Comparison of ENCODE assay signal across 19 cellular contexts in the genomic region with DNA sequence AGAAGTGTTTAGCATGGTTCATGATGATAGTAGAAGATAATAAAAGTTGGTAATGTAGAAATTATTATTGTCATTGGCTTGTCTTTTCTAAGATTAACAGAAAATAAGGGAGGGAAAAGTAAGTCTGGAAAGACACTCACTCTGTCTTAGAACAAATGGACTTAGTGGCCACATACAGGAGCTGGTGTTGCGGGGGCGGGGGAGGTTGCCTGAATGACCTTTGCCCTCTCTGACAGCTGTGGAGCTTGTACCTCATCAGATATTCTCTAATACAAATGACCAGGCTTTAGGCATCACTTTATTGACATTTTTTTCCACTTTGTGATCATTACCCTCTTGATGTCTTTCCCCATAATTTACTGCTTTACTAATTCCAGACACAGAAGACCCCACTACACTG. TPM values are rescaled to one million over a fixed set of nuclear protein-coding genes. Genes with fewer than 3 reads are reported as not detected.
DNase-seq lines count a peak whose midpoint lies in the region; ATAC-seq, FAIRE-seq and TF ChIP-seq lines count a peak whose summit lies in the region.
"Had no signal": no experiment of that assay in that cellular context is flagged by ENCODE, and none has a peak within 500 bp of the region (broad histone marks: within the 10 kb centered on the region; RNA-seq: fewer than 3 reads in every experiment).

No MANE protein-coding gene starts in this region.

- H3K4me2 ChIP-seq in keratinocyte (ENCODE audit: control insufficient read depth, extremely low read depth, insufficient read depth, low read depth, low read length) = no peak overlapping the region

- FAIRE-seq in keratinocyte (lab: Jason Lieb, UNC) = no peak
- no peak for FAIRE-seq in small intestine (lab: Jason Lieb, UNC)
- FAIRE-seq: GM12891 had no signal

- H3K27me3 Mint-ChIP-seq in activated T-cell treated with anti-CD3 and anti-CD28 coated beads, Interleukin-2, amount 50 U/mL, for 72 hours (ENCODE audit: low read depth) = no peaks in the 10 kb centered on the region
- H3K27me3 Mint-ChIP-seq in activated T-helper 17 cell treated with anti-CD3 and anti-CD28 coated beads, Interleukin-2, amount 50 U/mL, for 72 hours = no peaks in the 10 kb centered on the region

- no peaks in the 10 kb centered on the region for H3K36me3 Mint-ChIP-seq in activated T-cell treated with anti-CD3 and anti-CD28 coated beads, Interleukin-2, amount 50 U/mL, for 72 hours (ENCODE audit: insufficient read depth in 2 of 2)
- no peaks in the 10 kb centered on the region for H3K36me3 Mint-ChIP-seq in activated T-helper 17 cell treated with anti-CD3 and anti-CD28 coated beads, Interleukin-2, amount 50 U/mL, for 72 hours (ENCODE audit: low read depth)
- H3K36me3 Mint-ChIP-seq: CD14-positive monocyte had no signal

- no peak overlapping the region for H2AFZ ChIP-seq in keratinocyte (ENCODE audit: control insufficient read depth, low read length)

- H3K27ac ChIP-seq in keratinocyte (ENCODE audit: control insufficient read depth, insufficient read depth, low read length) (peak overlapping the region; percentile 10), small intestine (ENCODE audit: low read depth in 1 of 2, low read length in 1 of 2) (no peak overlapping the region)
- H3K27ac ChIP-seq: RWPE1 had no signal

- peaks cover 49% of the 10 kb centered on the region for H3K4me1 Mint-ChIP-seq in activated T-cell treated with anti-CD3 and anti-CD28 coated beads, Interleukin-2, amount 50 U/mL, for 72 hours (ENCODE audit: low read depth)
- H3K4me1 Mint-ChIP-seq in activated T-helper 17 cell treated with anti-CD3 and anti-CD28 coated beads, Interleukin-2, amount 50 U/mL, for 72 hours = peaks cover 48% of the 10 kb centered on the region

- TF ChIP-seq CTCF in keratinocyte (optimal IDR thresholded peaks at IDR 0.05 in 1 of 3, IDR thresholded peaks at IDR 0.05 in 1 of 3, conservative IDR thresholded peaks at IDR 0.05 in 1 of 3; ENCODE audit: extremely low read depth in 1 of 3, insufficient read depth in 2 of 3, low read length in 3 of 3) = no peak

- H3K27me3 ChIP-seq in keratinocyte (ENCODE audit: control insufficient read depth, extremely low read depth, insufficient read depth, low read length) (no peaks in the 10 kb centered on the region), small intestine (ENCODE audit: control insufficient read depth in 2 of 2, insufficient read depth in 2 of 2, low read length in 2 of 2) (no peaks in the 10 kb centered on the region)

- H3K4me3 ChIP-seq in keratinocyte (ENCODE audit: control insufficient read depth in 2 of 3, extremely low read depth in 1 of 3, insufficient read depth in 2 of 3, low read depth in 1 of 3, low read length in 3 of 3) (no peak overlapping the region), small intestine (ENCODE audit: low read depth in 1 of 2, low read length in 2 of 2) (no peak overlapping the region)

- H3K79me2 ChIP-seq in keratinocyte (ENCODE audit: control insufficient read depth, insufficient read depth, low read length) = peaks cover 2% of the 10 kb centered on the region

- 21 to 46% (median 40%) methylated on average over 2 of the region's 2 CpGs for WGBS in small intestine, 3 donors

- no peaks in the 10 kb centered on the region for H3K9me1 ChIP-seq in keratinocyte (ENCODE audit: control insufficient read depth, extremely low read depth, insufficient read depth, low read length)

- H3K9ac ChIP-seq in keratinocyte (ENCODE audit: control insufficient read depth, extremely low read depth, insufficient read depth, low read length) = no peak overlapping the region

- no peak for ATAC-seq in activated T-cell treated with anti-CD3 and anti-CD28 coated beads, Interleukin-2, amount 50 U/mL, for 72 hours (replicated peaks in 1 of 2)
- ATAC-seq in activated T-helper 17 cell treated with anti-CD3 and anti-CD28 coated beads, Interleukin-2, amount 50 U/mL, for 72 hours (replicated peaks) = no peak
- no peak for ATAC-seq in HG02938 (IDR thresholded peaks at IDR 0.05; ENCODE audit: unreplicated experiment)

- dilution Hi-C loops in keratinocyte (cut with MboI; ENCODE audit: extremely low pct_ligation_motif_present, low sequenced_read_pairs) = no loop called here

- H3K4me1 ChIP-seq in keratinocyte (ENCODE audit: control insufficient read depth, extremely low read depth, insufficient read depth, low read length) (peaks cover 58% of the 10 kb centered on the region), small intestine (ENCODE audit: control insufficient read depth in 2 of 2, insufficient read depth in 1 of 2, low read depth in 1 of 2, low read length in 1 of 2) (no peaks in the 10 kb centered on the region)

- DNase-seq in activated T-cell treated with anti-CD3 and anti-CD28 coated beads, Interleukin-2, amount 50 U/mL, for 72 hours = no peak
- no peak for DNase-seq in activated T-cell treated with anti-CD3 and anti-CD28 coated beads, Interleukin-2, amount 50 U/mL, for 1 hour
- DNase-seq in keratinocyte (ENCODE audit: low read depth, low spot score) = no peak
- DNase-seq in small intestine = peak; percentile 62
- no peak for DNase-seq in T1000 (lab: John Stamatoyannopoulos, UW)
- no peak for DNase-seq in NK-92 (lab: John Stamatoyannopoulos, UW; ENCODE audit: unreplicated experiment)
- DNase-seq: DMS79, NCI-H1417, NCI-H1930, NCI-H510A treated with DMSO at 0.1 percent for 48 hours had no signal

- no peaks in the 10 kb centered on the region for H4K20me1 ChIP-seq in keratinocyte (ENCODE audit: control insufficient read depth, extremely low read depth, insufficient read depth, low read length)

- H3K9me3 ChIP-seq in keratinocyte (ENCODE audit: control insufficient read depth, low read depth, low read length) (no peaks in the 10 kb centered on the region), small intestine (ENCODE audit: control insufficient read depth, low read depth) (no peaks in the 10 kb centered on the region)

- H3K36me3 ChIP-seq in keratinocyte (ENCODE audit: control insufficient read depth in 2 of 2, extremely low read depth in 1 of 2, insufficient read depth in 2 of 2, low read length in 2 of 2) (no peaks in the 10 kb centered on the region), small intestine (ENCODE audit: control insufficient read depth in 2 of 2, insufficient read depth in 2 of 2, low read length in 2 of 2) (no peaks in the 10 kb centered on the region)

- H3K4me3 Mint-ChIP-seq in activated T-cell treated with anti-CD3 and anti-CD28 coated beads, Interleukin-2, amount 50 U/mL, for 72 hours = no peak overlapping the region
- H3K4me3 Mint-ChIP-seq in activated T-helper 17 cell treated with anti-CD3 and anti-CD28 coated beads, Interleukin-2, amount 50 U/mL, for 72 hours = peak overlapping the region; percentile 79
- H3K4me3 Mint-ChIP-seq: CD14-positive monocyte had no signal

- H3K9me3 Mint-ChIP-seq in activated T-cell treated with anti-CD3 and anti-CD28 coated beads, Interleukin-2, amount 50 U/mL, for 72 hours = no peaks in the 10 kb centered on the region
- H3K9me3 Mint-ChIP-seq in activated T-helper 17 cell treated with anti-CD3 and anti-CD28 coated beads, Interleukin-2, amount 50 U/mL, for 72 hours = no peaks in the 10 kb centered on the region

- peak overlapping the region; percentile 0 for H3K27ac Mint-ChIP-seq in activated T-cell treated with anti-CD3 and anti-CD28 coated beads, Interleukin-2, amount 50 U/mL, for 72 hours
- H3K27ac Mint-ChIP-seq in activated T-helper 17 cell treated with anti-CD3 and anti-CD28 coated beads, Interleukin-2, amount 50 U/mL, for 72 hours = peak overlapping the region; percentile 39
- H3K27ac Mint-ChIP-seq: CD14-positive monocyte had no signal

RNA-seq across cellular contexts. Expression of gene TAGLN3, which starts 5.9 kb away (rescaled TPM):
- under 1 TPM; 0.31 to 0.51 TPM for total RNA-seq in activated T-cell treated with anti-CD3 and anti-CD28 coated beads, Interleukin-2, amount 50 U/mL, for 72 hours
- total RNA-seq in activated T-helper 17 cell treated with anti-CD3 and anti-CD28 coated beads, Interleukin-2, amount 50 U/mL, for 72 hours = 1 to 10 TPM in 1 of 2 donors, under 1 TPM in 1; 0.56 to 7.1 TPM
- polyA plus RNA-seq in keratinocyte (6.4 to 8.9 TPM (median 8.5 TPM) in 3 replicates), small intestine (1 to 10 TPM in 1 of 3 donors, not detected in 2; 2.7 TPM)
- 1.9 TPM for polyA plus RNA-seq in keratinocyte (2011; ENCODE audit: low read depth)
- polyA plus RNA-seq in keratinocyte (2011; cell fraction: cytosol; rRNA removed) = 4.2 and 4.3 TPM in 2 replicates
- 4.6 and 5.7 TPM in 2 replicates for polyA plus RNA-seq in keratinocyte (2011; cell fraction: nucleus; rRNA removed)
- 2.4 and 5.7 TPM in 2 replicates for polyA plus RNA-seq in keratinocyte (2012; ENCODE audit: low replicate concordance)
- 2.5 to 6.7 TPM (median 2.5 TPM) in 3 replicates for polyA minus RNA-seq in keratinocyte
- not detected for polyA minus RNA-seq in keratinocyte (2011; cell fraction: cytosol; rRNA and poly(A)+ RNA removed)
- 5.9 and 8.8 TPM in 2 replicates for polyA minus RNA-seq in keratinocyte (2011; cell fraction: nucleus; rRNA and poly(A)+ RNA removed)
- total RNA-seq: G401, OCI-LY7 had no signal
- polyA plus RNA-seq: CD14-positive monocyte had no signal

RNA-seq across cellular contexts. Expression of gene ABHD10, which starts 25.8 kb away (rescaled TPM):
- total RNA-seq in activated T-cell treated with anti-CD3 and anti-CD28 coated beads, Interleukin-2, amount 50 U/mL, for 72 hours = 10 to 100 TPM; 57.6 to 65.3 TPM
- 10 to 100 TPM; 63.3 to 84.9 TPM for total RNA-seq in activated T-helper 17 cell treated with anti-CD3 and anti-CD28 coated beads, Interleukin-2, amount 50 U/mL, for 72 hours
- polyA plus RNA-seq in keratinocyte (12.0 to 22.2 TPM (median 13.2 TPM) in 3 replicates), small intestine (10 to 100 TPM in 2 of 3 donors, 1 to 10 TPM in 1; 10.0 to 19.6 (median 11.0) TPM)
- 3.9 TPM for polyA plus RNA-seq in keratinocyte (2011; ENCODE audit: low read depth)
- polyA plus RNA-seq in keratinocyte (2011; cell fraction: cytosol; rRNA removed) = 6.9 and 15.9 TPM in 2 replicates
- 12.9 and 17.7 TPM in 2 replicates for polyA plus RNA-seq in keratinocyte (2011; cell fraction: nucleus; rRNA removed)
- polyA plus RNA-seq in keratinocyte (2012; ENCODE audit: low replicate concordance) = 7.6 and 11.3 TPM in 2 replicates
- polyA minus RNA-seq in keratinocyte = 1.7 to 17.9 TPM (median 8.0 TPM) in 3 replicates
- 16.1 TPM for polyA minus RNA-seq in keratinocyte (2011; cell fraction: cytosol; rRNA and poly(A)+ RNA removed)
- 10.8 and 40.9 TPM in 2 replicates for polyA minus RNA-seq in keratinocyte (2011; cell fraction: nucleus; rRNA and poly(A)+ RNA removed)

RNA-seq across cellular contexts. Expression of gene TMPRSS7, which starts 29.9 kb away (rescaled TPM):
- total RNA-seq in activated T-cell treated with anti-CD3 and anti-CD28 coated beads, Interleukin-2, amount 50 U/mL, for 72 hours = under 1 TPM; 0.09 to 0.17 TPM
- 1 to 10 TPM in 1 of 2 donors, under 1 TPM in 1; 0.24 to 1.6 TPM for total RNA-seq in activated T-helper 17 cell treated with anti-CD3 and anti-CD28 coated beads, Interleukin-2, amount 50 U/mL, for 72 hours
- polyA plus RNA-seq in keratinocyte = 0.02 to 0.18 TPM (median 0.08 TPM) in 3 replicates
- polyA plus RNA-seq in keratinocyte (2011; ENCODE audit: low read depth) = not detected
- 0.04 and 0.05 TPM in 2 replicates for polyA plus RNA-seq in keratinocyte (2011; cell fraction: cytosol; rRNA removed)
- polyA plus RNA-seq in keratinocyte (2011; cell fraction: nucleus; rRNA removed) = 0.18 and 0.21 TPM in 2 replicates
- 0.05 and 0.14 TPM in 2 replicates for polyA plus RNA-seq in keratinocyte (2012; ENCODE audit: low replicate concordance)
- polyA minus RNA-seq in keratinocyte = 0.26 TPM in 1 of 3 replicates, not detected in the others
- not detected for polyA minus RNA-seq in keratinocyte (2011; cell fraction: cytosol; rRNA and poly(A)+ RNA removed)
- 0.23 and 0.32 TPM in 2 replicates for polyA minus RNA-seq in keratinocyte (2011; cell fraction: nucleus; rRNA and poly(A)+ RNA removed)
- polyA plus RNA-seq in small intestine = under 1 TPM in 2 of 3 donors, not detected in 1; 0.22 to 0.81 TPM
- total RNA-seq: A673, G401, IMR-90, OCI-LY7 had no signal
- polyA plus RNA-seq: CD14-positive monocyte had no signal
